1 cellular context compared by ENCODE assay signal in the genomic region with DNA sequence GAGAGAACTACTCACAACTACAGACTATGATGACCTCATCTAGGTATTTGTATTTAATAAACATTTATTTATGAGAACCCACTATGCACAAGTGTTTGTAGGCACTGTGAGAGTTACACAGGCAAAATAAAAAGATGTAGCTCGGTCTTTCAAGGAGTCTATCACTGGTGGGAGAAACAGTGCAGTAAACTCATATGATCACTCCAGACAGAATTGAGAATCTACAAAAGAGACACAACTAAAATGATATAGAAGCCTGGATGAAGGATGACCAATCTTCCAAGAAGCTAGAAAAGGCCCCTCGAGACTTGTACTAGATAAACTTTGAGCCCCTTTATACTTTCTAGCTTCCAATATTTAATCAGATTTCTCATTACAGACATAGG.
TF ChIP-seq lines count a peak whose summit lies in the region.

No MANE protein-coding gene starts in this region.

TF ChIP-seq in IMR-90, 13 proteins besides CTCF, POLR2A, EP300 and RAD21 (continued from another document):
- TF ChIP-seq NFE2L2 (IDR thresholded peaks at IDR 0.05; ENCODE audit: low read depth, low read length), result no peak
